1 cellular context compared by ENCODE assay signal in genomic region chr10:94310369-94310768, GRCh38.
TF ChIP-seq lines count a peak whose summit lies in the region.

No MANE protein-coding gene starts in this region.

TF ChIP-seq in WTC11, 78 proteins besides CTCF, POLR2A, EP300 and RAD21 (continued from another document):
- TF ChIP-seq PRDM15 (CRISPR knock-in tag; IDR thresholded peaks at IDR 0.05) (no peak), GABPB1 (CRISPR knock-in tag; IDR thresholded peaks at IDR 0.05) (peak; percentile 38; the same call in 1 of the 2 replicates)
